ENCODE assay signal across 25 cellular contexts in the genomic region with DNA sequence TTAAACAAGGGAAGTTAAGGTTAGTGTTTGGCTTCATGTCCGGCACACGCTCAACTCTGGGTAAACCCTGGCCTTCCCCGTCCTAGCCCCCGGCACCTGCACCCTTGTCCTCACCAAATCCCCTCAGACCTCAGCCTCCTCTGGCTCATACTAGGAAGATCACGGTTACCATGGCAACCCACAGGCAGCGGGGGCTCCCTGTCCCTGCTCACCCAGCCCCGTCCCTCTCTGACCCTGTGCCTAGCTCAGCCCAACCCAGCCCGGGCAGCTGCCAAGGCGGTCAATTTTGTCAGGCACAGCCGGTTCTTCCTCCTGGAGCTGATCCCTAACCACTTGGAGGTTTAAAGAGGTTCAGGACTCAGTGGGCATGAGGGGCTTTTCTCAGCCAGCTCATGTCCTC. TPM values are rescaled to one million over a fixed set of nuclear protein-coding genes. Genes with fewer than 3 reads are reported as not detected.
DNase-seq lines count a peak whose midpoint lies in the region; ATAC-seq and TF ChIP-seq lines count a peak whose summit lies in the region.
"Had no signal": no experiment of that assay in that cellular context is flagged by ENCODE, and none has a peak within 500 bp of the region (broad histone marks: within the 10 kb centered on the region; RNA-seq: fewer than 3 reads in every experiment).

No MANE protein-coding gene starts in this region.

- no peaks in the 10 kb centered on the region for H3K9me3 ChIP-seq in WERI-Rb-1 (ENCODE audit: severe bottlenecking)
- no peaks in the 10 kb centered on the region for H3K9me3 ChIP-seq in ectodermal cell (ENCODE audit: control insufficient read depth, low read length)
- H3K9me3 ChIP-seq: BLaER1, SJCRH30 had no signal

- no peak overlapping the region for H3K4me3 ChIP-seq in WERI-Rb-1 (ENCODE audit: low read depth, low read length)
- H3K4me3 ChIP-seq in ectodermal cell (ENCODE audit: insufficient read depth, low read depth, low read length), result no peak overlapping the region
- H3K4me3 ChIP-seq: BLaER1, SJCRH30 had no signal

- H3K27me3 ChIP-seq in WERI-Rb-1 (ENCODE audit: insufficient read depth, low read depth, severe bottlenecking) (no peaks in the 10 kb centered on the region), ectodermal cell (ENCODE audit: control insufficient read depth, insufficient read depth, low read length, poor library complexity, severe bottlenecking) (no peaks in the 10 kb centered on the region)
- H3K27me3 ChIP-seq: BLaER1 had no signal

- no peak for ATAC-seq in HG02642 (IDR thresholded peaks at IDR 0.05; ENCODE audit: poor library complexity, unreplicated experiment)
- ATAC-seq: PC-3, SK-N-SH treated with all-trans-retinoic acid at 6 μM for 48 hours had no signal

- H3K27ac ChIP-seq in WERI-Rb-1, result no peak overlapping the region
- peak overlapping the region; percentile 16 for H3K27ac ChIP-seq in ectodermal cell (ENCODE audit: insufficient read depth, low read depth, low read length, poor library complexity, severe bottlenecking)
- H3K27ac ChIP-seq: BLaER1, SJCRH30 had no signal

- DNase-seq in NCI-H524 (lab: John Stamatoyannopoulos, UW), result peak; percentile 18 to 40
- DNase-seq in NCI-H524 treated with DMSO at 0.1 percent for 48 hours (lab: John Stamatoyannopoulos, UW), result no peak
- DNase-seq in WERI-Rb-1, result peak; percentile 40
- DNase-seq in retina, result peak; percentile 55
- DNase-seq in activated CD8-positive, alpha-beta memory T cell treated with anti-CD3 and anti-CD28 coated beads, Interleukin-2, amount 50 U/mL, for 4 hours, result no peak
- no peak for DNase-seq in effector CD8-positive, alpha-beta T cell (lab: John Stamatoyannopoulos, UW)
- DNase-seq: CD4-positive, alpha-beta T cell; GOT3; HCEC 1CT; Karpas-422; NCI-H1105 treated with DMSO at 0.1 percent for 48 hours; NCI-H146; NCI-H1930; NCI-H2107; NCI-H226; NCI-H510A; NCI-H748 treated with DMSO at 0.1 percent for 48 hours; NK-92 treated with Interleukin-12 subunit alpha and Interleukin-12 subunit beta, amount 100 ng/mL, for 24 hours; PC-3 had no signal

- H3K36me3 ChIP-seq in WERI-Rb-1 (no peaks in the 10 kb centered on the region), ectodermal cell (ENCODE audit: control insufficient read depth, insufficient read depth, low read length) (no peaks in the 10 kb centered on the region)
- H3K36me3 ChIP-seq: BLaER1, SJCRH30 had no signal

- no peak for TF ChIP-seq CTCF in WERI-Rb-1 (IDR thresholded peaks at IDR 0.05; ENCODE audit: low read depth, low read length)

- 62 to 64% methylated on average over 10 of the region's 10 CpGs for WGBS in ectodermal cell, 2 experiments

- peaks cover 17% of the 10 kb centered on the region for H3K4me1 ChIP-seq in ectodermal cell (ENCODE audit: control insufficient read depth, insufficient read depth, low read length)
- H3K4me1 ChIP-seq: BLaER1 had no signal

RNA-seq across cellular contexts. Expression of a gene that starts 49.1 kb away (rescaled TPM):
- polyA plus RNA-seq in ectodermal cell (2013, experiment 1 of 4), result 12.4 TPM
- 17.5 TPM for polyA plus RNA-seq in ectodermal cell (2013, experiment 2 of 4)
- polyA plus RNA-seq in ectodermal cell (2013, experiment 3 of 4), result 11.6 TPM
- 13.5 TPM for polyA plus RNA-seq in ectodermal cell (2013, experiment 4 of 4)
- polyA plus RNA-seq: AG04450 had no signal

Comparison
In these comparisons a context has a peak if more than half of its experiments do, and no peak if none do; other contexts are left out.
1. DNase-seq: peak in NCI-H524 (2 of 2), WERI-Rb-1 (single experiment) and retina (single experiment); none in NCI-H524 treated with DMSO at 0.1 percent for 48 hours (single experiment), activated CD8-positive, alpha-beta memory T cell treated with anti-CD3 and anti-CD28 coated beads, Interleukin-2, amount 50 U/mL, for 4 hours (single experiment) and effector CD8-positive, alpha-beta T cell (single experiment).